In genomic region chr11:122424636-122425035, GRCh38 we compare ENCODE assay signal across 19 cellular contexts.
"Had no signal": no experiment of that assay in that cellular context is flagged by ENCODE, and none has a peak within 500 bp of the region (broad histone marks: within the 10 kb centered on the region; RNA-seq: fewer than 3 reads in every experiment).

No MANE protein-coding gene starts in this region.

- ATAC-seq: activated CD8-positive, alpha-beta memory T cell treated with anti-CD3 and anti-CD28 coated beads, Interleukin-2, amount 10 ng/mL, durations not matched to agents 7 days and 5 days; activated CD8-positive, alpha-beta T cell treated with anti-CD3 and anti-CD28 coated beads, Interleukin-2, amount 10 ng/mL, durations not matched to agents 7 days and 5 days; gastrocnemius medialis; mucosa of descending colon; natural killer cell treated with Interleukin-12 subunit alpha and Interleukin-12 subunit beta and Interleukin-15 and Interleukin-18, amount 100 ng/mL, for 72 hours; right lobe of liver; stimulated activated effector memory CD8-positive, alpha-beta T cell treated with anti-CD3 and anti-CD28 coated beads, Interleukin-12 subunit alpha, Interleukin-12 subunit beta, amount 100 ng/mL, for 72 hours; WTC11 had no signal

- H3K27me3 ChIP-seq: esophagus muscularis mucosa, gastrocnemius medialis, right lobe of liver, vagina had no signal

- H3K4me1 ChIP-seq: esophagus muscularis mucosa, gastrocnemius medialis, vagina had no signal

- H3K9me3 ChIP-seq: esophagus muscularis mucosa, gastrocnemius medialis, mucosa of descending colon, right lobe of liver, vagina had no signal

- H3K4me3 ChIP-seq: esophagus muscularis mucosa, gastrocnemius medialis, lung, mucosa of descending colon, right lobe of liver, vagina had no signal

- H3K27ac ChIP-seq: esophagus muscularis mucosa, gastrocnemius medialis, right lobe of liver, vagina had no signal

- DNase-seq: activated CD4-positive, alpha-beta T cell treated with anti-CD3 and anti-CD28 coated beads for 1 hour; activated CD8-positive, alpha-beta memory T cell treated with anti-CD3 and anti-CD28 coated beads, Interleukin-2, amount 10 ng/mL, durations not matched to agents 7 days and 5 days; activated CD8-positive, alpha-beta T cell treated with anti-CD3 and anti-CD28 coated beads, Interleukin-2, amount 10 ng/mL, durations not matched to agents 7 days and 5 days; activated T-cell treated with anti-CD3 and anti-CD28 coated beads, Interleukin-2, amount 50 U/mL, for 48 hours; gastrocnemius medialis; glutamatergic neuron; hypothalamus; mesendoderm; mucosa of descending colon; right lobe of liver; stimulated activated CD4-positive, alpha-beta T cell treated with anti-CD3 and anti-CD28 coated beads, Interleukin-12 subunit alpha, Interleukin-12 subunit beta, amount 100 ng/mL, for 4 hours; stimulated activated CD4-positive, alpha-beta T cell treated with anti-CD3 and anti-CD28 coated beads, Interleukin-4, amount 100 ng/mL, for 24 hours; T-helper 9 cell had no signal

- H3K36me3 ChIP-seq: esophagus muscularis mucosa, gastrocnemius medialis, right lobe of liver, vagina had no signal
